Comparison of ENCODE assay signal across 30 cellular contexts in the genomic region with DNA sequence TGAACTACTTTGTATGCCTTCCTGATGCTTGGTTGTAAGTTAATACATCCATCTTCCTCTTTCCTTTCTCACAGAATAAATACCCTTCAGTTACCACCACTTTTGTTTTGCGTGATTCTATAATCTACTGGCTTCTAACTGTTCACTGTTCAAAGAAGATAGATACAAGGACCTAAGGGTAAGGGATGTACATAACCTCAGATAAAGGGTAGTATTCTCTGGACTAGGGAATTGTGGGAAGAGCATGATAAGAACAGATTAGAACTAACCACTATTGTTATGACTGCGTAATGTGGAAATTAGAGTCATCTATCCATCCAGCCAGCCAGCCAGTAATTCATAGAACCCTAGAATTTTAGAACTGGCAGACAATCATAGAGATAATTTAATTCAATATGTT. TPM values are rescaled to one million over a fixed set of nuclear protein-coding genes. Genes with fewer than 3 reads are reported as not detected.
"Had no signal": no experiment of that assay in that cellular context is flagged by ENCODE, and none has a peak within 500 bp of the region (broad histone marks: within the 10 kb centered on the region; RNA-seq: fewer than 3 reads in every experiment).

No MANE protein-coding gene starts in this region.

- H3K27ac Mint-ChIP-seq: activated CD4-positive, alpha-beta T cell treated with anti-CD3 and anti-CD28 coated beads for 36 hours; activated CD8-positive, alpha-beta memory T cell treated with anti-CD3 and anti-CD28 coated beads, Interleukin-2, amount 10 ng/mL, durations not matched to agents 7 days and 5 days; activated CD8-positive, alpha-beta T cell treated with anti-CD3 and anti-CD28 coated beads, Interleukin-2, amount 10 ng/mL, durations not matched to agents 7 days and 5 days; activated naive CD4-positive, alpha-beta T cell treated with anti-CD3 and anti-CD28 coated beads, Interleukin-2, amount 50 U/mL, for 72 hours; activated T-cell treated with anti-CD3 and anti-CD28 coated beads, Interleukin-2, amount 50 U/mL, for 72 hours; effector memory CD8-positive, alpha-beta T cell; immature natural killer cell; mesothelial cell of epicardium; naive B cell; nephron progenitor cell; stimulated activated naive B cell treated with anti-CD40 and anti-IgM and Interleukin-4, amounts not matched to agents 10 μg/mL and 1 μg/mL and 100 μg/mL, for 72 hours; T-helper 2 cell treated with Interferon-gamma antibody and Interleukin-4, amounts not matched to agents 5 μg/mL and 100 μg/mL, for 36 hours had no signal

- H3K36me3 ChIP-seq: cardiac muscle cell, gastrocnemius medialis, pancreas, sigmoid colon, stomach, tibial artery, upper lobe of right lung had no signal

- H3K4me1 Mint-ChIP-seq: activated CD4-positive, alpha-beta T cell treated with anti-CD3 and anti-CD28 coated beads for 36 hours; activated CD8-positive, alpha-beta memory T cell treated with anti-CD3 and anti-CD28 coated beads, Interleukin-2, amount 10 ng/mL, durations not matched to agents 7 days and 5 days; immature natural killer cell; naive B cell; stimulated activated naive B cell treated with anti-CD40 and anti-IgM and Interleukin-4, amounts not matched to agents 10 μg/mL and 1 μg/mL and 100 μg/mL, for 72 hours had no signal

- DNase-seq: activated CD4-positive, alpha-beta T cell treated with anti-CD3 and anti-CD28 coated beads for 36 hours; activated CD4-positive, CD25-positive, alpha-beta regulatory T cell; activated CD8-positive, alpha-beta memory T cell treated with anti-CD3 and anti-CD28 coated beads, Interleukin-2, amount 10 ng/mL, durations not matched to agents 7 days and 5 days; activated CD8-positive, alpha-beta T cell treated with anti-CD3 and anti-CD28 coated beads, Interleukin-2, amount 10 ng/mL, durations not matched to agents 7 days and 5 days; activated naive CD4-positive, alpha-beta T cell; activated T-cell treated with anti-CD3 and anti-CD28 coated beads, Interleukin-2, amount 50 U/mL, for 72 hours; anterior cingulate cortex; body of pancreas; cortex of kidney; effector memory CD8-positive, alpha-beta T cell; gastrocnemius medialis; hypothalamus; immature natural killer cell; naive B cell; nephron progenitor cell; nucleus accumbens; pancreas; psoas muscle; sigmoid colon; stimulated activated CD4-positive, alpha-beta T cell treated with anti-CD3 and anti-CD28 coated beads, Interleukin-15, amount 100 ng/mL, for 24 hours; stimulated activated CD4-positive, alpha-beta T cell treated with anti-CD3 and anti-CD28 coated beads, Interleukin-2, amount 100 ng/mL, for 24 hours; stimulated activated naive B cell treated with anti-CD40 and anti-IgM and Interleukin-4, amounts not matched to agents 10 μg/mL and 1 μg/mL and 100 μg/mL, for 72 hours; stomach; T-helper 1 cell; tibial artery; upper lobe of right lung had no signal

- H3K9me3 ChIP-seq: body of pancreas, gastrocnemius medialis, pancreas, psoas muscle, sigmoid colon, stomach, tibial artery, upper lobe of right lung had no signal

- H3K4me3 ChIP-seq: body of pancreas, cardiac muscle cell, gastrocnemius medialis, pancreas, psoas muscle, sigmoid colon, stomach, tibial artery, upper lobe of right lung had no signal

- H3K4me1 ChIP-seq: body of pancreas, gastrocnemius medialis, pancreas, psoas muscle, upper lobe of right lung had no signal

- H3K4me3 Mint-ChIP-seq: activated CD4-positive, alpha-beta T cell treated with anti-CD3 and anti-CD28 coated beads for 36 hours; activated CD8-positive, alpha-beta memory T cell treated with anti-CD3 and anti-CD28 coated beads, Interleukin-2, amount 10 ng/mL, durations not matched to agents 7 days and 5 days; activated CD8-positive, alpha-beta T cell treated with anti-CD3 and anti-CD28 coated beads, Interleukin-2, amount 10 ng/mL, durations not matched to agents 7 days and 5 days; activated T-cell treated with anti-CD3 and anti-CD28 coated beads, Interleukin-2, amount 50 U/mL, for 72 hours; effector memory CD8-positive, alpha-beta T cell; immature natural killer cell; mesothelial cell of epicardium; naive B cell; nephron progenitor cell; stimulated activated naive B cell treated with anti-CD40 and anti-IgM and Interleukin-4, amounts not matched to agents 10 μg/mL and 1 μg/mL and 100 μg/mL, for 72 hours; T-helper 2 cell treated with Interferon-gamma antibody and Interleukin-4, amounts not matched to agents 5 μg/mL and 100 μg/mL, for 36 hours had no signal

- H3K36me3 Mint-ChIP-seq: activated CD8-positive, alpha-beta memory T cell treated with anti-CD3 and anti-CD28 coated beads, Interleukin-2, amount 10 ng/mL, durations not matched to agents 7 days and 5 days; activated naive CD4-positive, alpha-beta T cell treated with anti-CD3 and anti-CD28 coated beads, Interleukin-2, amount 50 U/mL, for 72 hours; mesothelial cell of epicardium; stimulated activated naive B cell treated with anti-CD40 and anti-IgM and Interleukin-4, amounts not matched to agents 10 μg/mL and 1 μg/mL and 100 μg/mL, for 72 hours had no signal

- H3K27ac ChIP-seq: body of pancreas, cardiac muscle cell, gastrocnemius medialis, pancreas, psoas muscle, sigmoid colon, tibial artery, upper lobe of right lung had no signal

- H3K27me3 ChIP-seq: body of pancreas, cardiac muscle cell, gastrocnemius medialis, pancreas, sigmoid colon, stomach, tibial artery, upper lobe of right lung had no signal

- H3K9me3 Mint-ChIP-seq: activated naive CD4-positive, alpha-beta T cell treated with anti-CD3 and anti-CD28 coated beads, Interleukin-2, amount 50 U/mL, for 72 hours; activated T-cell treated with anti-CD3 and anti-CD28 coated beads, Interleukin-2, amount 50 U/mL, for 72 hours; effector memory CD8-positive, alpha-beta T cell; immature natural killer cell; mesothelial cell of epicardium; naive B cell; nephron progenitor cell; stimulated activated naive B cell treated with anti-CD40 and anti-IgM and Interleukin-4, amounts not matched to agents 10 μg/mL and 1 μg/mL and 100 μg/mL, for 72 hours; T-helper 2 cell treated with Interferon-gamma antibody and Interleukin-4, amounts not matched to agents 5 μg/mL and 100 μg/mL, for 36 hours had no signal

RNA-seq across cellular contexts. Expression of a gene that starts 36.4 kb away (rescaled TPM):
- total RNA-seq: activated CD8-positive, alpha-beta T cell treated with anti-CD3 and anti-CD28 coated beads, Interleukin-2, amount 10 ng/mL, durations not matched to agents 7 days and 5 days had no signal
- polyA plus RNA-seq: immature natural killer cell had no signal
